Comparison of ENCODE assay signal across 2 cellular contexts in the genomic region with DNA sequence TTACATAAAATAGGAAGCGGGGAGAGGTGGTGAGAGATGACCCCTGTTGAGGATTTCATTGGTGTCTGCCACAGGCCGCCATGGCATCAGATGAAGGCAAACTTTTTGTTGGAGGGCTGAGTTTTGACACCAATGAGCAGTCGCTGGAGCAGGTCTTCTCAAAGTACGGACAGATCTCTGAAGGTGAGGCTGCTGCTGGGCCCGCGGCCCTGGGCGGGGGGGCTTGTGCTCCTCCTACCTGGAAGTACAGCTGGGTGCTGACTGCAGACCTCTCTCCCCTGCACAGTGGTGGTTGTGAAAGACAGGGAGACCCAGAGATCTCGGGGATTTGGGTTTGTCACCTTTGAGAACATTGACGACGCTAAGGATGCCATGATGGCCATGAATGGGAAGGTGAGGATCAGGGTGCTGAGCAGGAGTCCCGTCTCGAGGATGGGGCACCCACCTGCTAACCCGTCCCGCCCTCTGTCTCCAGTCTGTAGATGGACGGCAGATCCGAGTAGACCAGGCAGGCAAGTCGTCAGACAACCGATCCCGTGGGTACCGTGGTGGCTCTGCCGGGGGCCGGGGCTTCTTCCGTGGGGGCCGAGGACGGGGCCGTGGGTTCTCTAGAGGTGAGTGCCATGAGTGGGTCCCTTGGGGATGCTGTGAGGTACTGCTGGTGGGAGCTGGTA.
TF ChIP-seq lines count a peak whose summit lies in the region.

No MANE protein-coding gene starts in this region.

TF ChIP-seq in SK-N-SH, 30 proteins besides CTCF, POLR2A, EP300 and RAD21:
- TF ChIP-seq RCOR1 (IDR thresholded peaks at IDR 0.05; ENCODE audit: low read length) = no peak
- no peak for TF ChIP-seq YY1 (IDR thresholded peaks at IDR 0.05; ENCODE audit: low read depth)
- no peak for TF ChIP-seq ELF1 (IDR thresholded peaks at IDR 0.05)
- TF ChIP-seq FOSL2 (IDR thresholded peaks at IDR 0.05; ENCODE audit: borderline replicate concordance, low read depth) = no peak
- TF ChIP-seq, protein P1, sequence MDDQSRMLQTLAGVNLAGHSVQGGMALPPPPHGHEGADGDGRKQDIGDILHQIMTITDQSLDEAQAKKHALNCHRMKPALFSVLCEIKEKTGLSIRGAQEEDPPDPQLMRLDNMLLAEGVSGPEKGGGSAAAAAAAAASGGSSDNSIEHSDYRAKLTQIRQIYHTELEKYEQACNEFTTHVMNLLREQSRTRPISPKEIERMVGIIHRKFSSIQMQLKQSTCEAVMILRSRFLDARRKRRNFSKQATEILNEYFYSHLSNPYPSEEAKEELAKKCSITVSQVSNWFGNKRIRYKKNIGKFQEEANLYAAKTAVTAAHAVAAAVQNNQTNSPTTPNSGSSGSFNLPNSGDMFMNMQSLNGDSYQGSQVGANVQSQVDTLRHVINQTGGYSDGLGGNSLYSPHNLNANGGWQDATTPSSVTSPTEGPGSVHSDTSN (IDR thresholded peaks at IDR 0.05) = no peak
- TF ChIP-seq GATA2 (CRISPR knock-in tag; IDR thresholded peaks at IDR 0.05) = no peak
- no peak for TF ChIP-seq RFX5 (IDR thresholded peaks at IDR 0.05; ENCODE audit: low read length)
- no peak for TF ChIP-seq EZH2phosphoT487 (IDR thresholded peaks at IDR 0.05; ENCODE audit: borderline replicate concordance, low read depth)
- TF ChIP-seq POLR2AphosphoS5 (IDR thresholded peaks at IDR 0.05; ENCODE audit: low read depth, low read length) = no peak
- no peak for TF ChIP-seq SIN3A (IDR thresholded peaks at IDR 0.05; ENCODE audit: borderline replicate concordance, low read depth, low read length)
- no peak for TF ChIP-seq MEF2A (IDR thresholded peaks at IDR 0.05; ENCODE audit: borderline replicate concordance, low read depth)
- TF ChIP-seq RXRA (IDR thresholded peaks at IDR 0.05; ENCODE audit: borderline replicate concordance, low read depth) = no peak
- TF ChIP-seq, protein P2, sequence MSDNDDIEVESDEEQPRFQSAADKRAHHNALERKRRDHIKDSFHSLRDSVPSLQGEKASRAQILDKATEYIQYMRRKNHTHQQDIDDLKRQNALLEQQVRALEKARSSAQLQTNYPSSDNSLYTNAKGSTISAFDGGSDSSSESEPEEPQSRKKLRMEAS (IDR thresholded peaks at IDR 0.05; ENCODE audit: low read depth) = no peak
- TF ChIP-seq TAF1 (IDR thresholded peaks at IDR 0.05; ENCODE audit: borderline replicate concordance, low read depth, low read length) = no peak
- TF ChIP-seq NFIC (IDR thresholded peaks at IDR 0.05; ENCODE audit: borderline replicate concordance) = no peak
TF ChIP-seq in SK-N-SH: peak in this region for 0.

TF ChIP-seq in SK-N-SH treated with all-trans-retinoic acid at 6 μM for 48 hours, 23 proteins besides CTCF, POLR2A, EP300 and RAD21:
- TF ChIP-seq ZFP3 (CRISPR knock-in tag; IDR thresholded peaks at IDR 0.05) (no peak), RARB (CRISPR knock-in tag; IDR thresholded peaks at IDR 0.05) (no peak), CSRNP3 (CRISPR knock-in tag; IDR thresholded peaks at IDR 0.05) (no peak), ZNF70 (CRISPR knock-in tag; IDR thresholded peaks at IDR 0.05) (no peak), ESRRG (CRISPR knock-in tag; IDR thresholded peaks at IDR 0.05) (no peak), ZNF8 (CRISPR knock-in tag; IDR thresholded peaks at IDR 0.05) (no peak), ZNF565 (CRISPR knock-in tag; conservative IDR thresholded peaks at IDR 0.05; ENCODE audit: low read depth) (no peak), OSR1 (CRISPR knock-in tag; IDR thresholded peaks at IDR 0.05) (no peak), SNAI2 (CRISPR knock-in tag; IDR thresholded peaks at IDR 0.05) (no peak), BACH2 (CRISPR knock-in tag; IDR thresholded peaks at IDR 0.05; ENCODE audit: borderline replicate concordance) (no peak), PPARA (CRISPR knock-in tag; IDR thresholded peaks at IDR 0.05; ENCODE audit: borderline replicate concordance) (no peak), ZC3H10 (CRISPR knock-in tag; IDR thresholded peaks at IDR 0.05) (no peak), POU6F1 (CRISPR knock-in tag; IDR thresholded peaks at IDR 0.05; ENCODE audit: borderline replicate concordance, low read depth) (no peak), ISL1 (CRISPR knock-in tag; IDR thresholded peaks at IDR 0.05) (no peak), ZFP30 (CRISPR knock-in tag; IDR thresholded peaks at IDR 0.05) (no peak), ARNTL (CRISPR knock-in tag; IDR thresholded peaks at IDR 0.05; ENCODE audit: borderline replicate concordance, low read depth) (no peak)
- TF ChIP-seq, protein P3, sequence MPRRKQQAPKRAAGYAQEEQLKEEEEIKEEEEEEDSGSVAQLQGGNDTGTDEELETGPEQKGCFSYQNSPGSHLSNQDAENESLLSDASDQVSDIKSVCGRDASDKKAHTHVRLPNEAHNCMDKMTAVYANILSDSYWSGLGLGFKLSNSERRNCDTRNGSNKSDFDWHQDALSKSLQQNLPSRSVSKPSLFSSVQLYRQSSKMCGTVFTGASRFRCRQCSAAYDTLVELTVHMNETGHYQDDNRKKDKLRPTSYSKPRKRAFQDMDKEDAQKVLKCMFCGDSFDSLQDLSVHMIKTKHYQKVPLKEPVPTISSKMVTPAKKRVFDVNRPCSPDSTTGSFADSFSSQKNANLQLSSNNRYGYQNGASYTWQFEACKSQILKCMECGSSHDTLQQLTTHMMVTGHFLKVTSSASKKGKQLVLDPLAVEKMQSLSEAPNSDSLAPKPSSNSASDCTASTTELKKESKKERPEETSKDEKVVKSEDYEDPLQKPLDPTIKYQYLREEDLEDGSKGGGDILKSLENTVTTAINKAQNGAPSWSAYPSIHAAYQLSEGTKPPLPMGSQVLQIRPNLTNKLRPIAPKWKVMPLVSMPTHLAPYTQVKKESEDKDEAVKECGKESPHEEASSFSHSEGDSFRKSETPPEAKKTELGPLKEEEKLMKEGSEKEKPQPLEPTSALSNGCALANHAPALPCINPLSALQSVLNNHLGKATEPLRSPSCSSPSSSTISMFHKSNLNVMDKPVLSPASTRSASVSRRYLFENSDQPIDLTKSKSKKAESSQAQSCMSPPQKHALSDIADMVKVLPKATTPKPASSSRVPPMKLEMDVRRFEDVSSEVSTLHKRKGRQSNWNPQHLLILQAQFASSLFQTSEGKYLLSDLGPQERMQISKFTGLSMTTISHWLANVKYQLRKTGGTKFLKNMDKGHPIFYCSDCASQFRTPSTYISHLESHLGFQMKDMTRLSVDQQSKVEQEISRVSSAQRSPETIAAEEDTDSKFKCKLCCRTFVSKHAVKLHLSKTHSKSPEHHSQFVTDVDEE (CRISPR knock-in tag; IDR thresholded peaks at IDR 0.05) = no peak
- TF ChIP-seq, protein P4, sequence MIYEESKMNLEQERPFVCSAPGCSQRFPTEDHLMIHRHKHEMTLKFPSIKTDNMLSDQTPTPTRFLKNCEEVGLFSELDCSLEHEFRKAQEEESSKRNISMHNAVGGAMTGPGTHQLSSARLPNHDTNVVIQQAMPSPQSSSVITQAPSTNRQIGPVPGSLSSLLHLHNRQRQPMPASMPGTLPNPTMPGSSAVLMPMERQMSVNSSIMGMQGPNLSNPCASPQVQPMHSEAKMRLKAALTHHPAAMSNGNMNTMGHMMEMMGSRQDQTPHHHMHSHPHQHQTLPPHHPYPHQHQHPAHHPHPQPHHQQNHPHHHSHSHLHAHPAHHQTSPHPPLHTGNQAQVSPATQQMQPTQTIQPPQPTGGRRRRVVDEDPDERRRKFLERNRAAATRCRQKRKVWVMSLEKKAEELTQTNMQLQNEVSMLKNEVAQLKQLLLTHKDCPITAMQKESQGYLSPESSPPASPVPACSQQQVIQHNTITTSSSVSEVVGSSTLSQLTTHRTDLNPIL (CRISPR knock-in tag; IDR thresholded peaks at IDR 0.05; ENCODE audit: low read depth) = no peak
